Comparison of ENCODE assay signal across 8 cellular contexts in the genomic region with DNA sequence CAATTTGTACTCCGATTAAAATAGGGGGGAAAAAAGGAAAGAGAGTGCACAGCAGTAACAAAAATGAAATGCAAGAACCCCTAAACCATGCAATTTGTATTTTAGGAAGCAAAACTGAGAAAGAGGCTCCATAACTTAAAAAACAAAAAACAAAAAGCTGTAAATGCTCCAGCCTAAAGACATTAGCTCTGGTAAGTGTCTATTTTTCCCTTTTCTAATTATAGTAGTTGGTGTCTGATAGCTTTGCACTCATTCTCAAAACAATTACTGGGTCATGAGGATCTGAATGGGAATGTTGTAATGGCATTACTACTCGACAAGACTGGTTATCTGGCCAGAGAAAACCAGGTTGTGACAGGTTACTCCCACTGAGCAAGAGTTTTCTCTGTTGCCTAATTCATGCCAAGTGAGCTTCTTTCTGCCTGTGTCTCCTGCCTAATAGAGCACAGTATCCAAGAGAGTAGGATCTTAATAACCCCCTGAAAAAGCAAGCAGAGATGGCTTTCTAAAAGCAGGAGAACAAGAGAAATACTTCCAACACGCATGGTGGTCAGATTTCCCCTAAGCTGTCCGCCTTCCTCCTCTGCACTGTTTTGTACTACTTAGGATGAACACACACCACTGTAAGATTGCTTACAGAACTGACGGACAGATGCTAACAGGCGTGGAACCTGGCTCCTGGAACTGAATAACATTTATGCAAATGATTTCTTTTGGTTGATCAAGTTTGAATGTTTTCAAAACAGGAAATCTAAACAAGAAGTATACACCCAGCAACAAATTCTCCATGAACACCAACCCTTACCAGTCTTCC.
A peak's percentile ranks its signal among the peaks of the same experiment; 100 is the strongest.
DNase-seq lines count a peak whose midpoint lies in the region; ATAC-seq and TF ChIP-seq lines count a peak whose summit lies in the region.

No MANE protein-coding gene starts in this region.

- no peak for ATAC-seq in GM21390 (IDR thresholded peaks at IDR 0.05; ENCODE audit: unreplicated experiment)
- no peak for ATAC-seq in HG02571 (IDR thresholded peaks at IDR 0.05; ENCODE audit: unreplicated experiment)
- no peak for ATAC-seq in HG03571 (IDR thresholded peaks at IDR 0.05; ENCODE audit: unreplicated experiment)

- no peaks in the 10 kb centered on the region for H3K9me3 ChIP-seq in PC-9 (ENCODE audit: insufficient read depth, low read depth)

- H3K36me3 Mint-ChIP-seq in nephron progenitor cell (ENCODE audit: low read depth), result peaks cover 27% of the 10 kb centered on the region

- POLR2A ChIA-PET in PC-9 (lab: Charles Lee; ENCODE audit: unreplicated experiment), result interaction anchor here (0.7 kb wide), 1 partner anchor 1423 kb away, joined by 4 read pairs; no protein-coding TSS in a partner anchor

- H3K79me2 ChIP-seq in PC-9 (ENCODE audit: low read depth), result no peaks in the 10 kb centered on the region

- no peak overlapping the region for H2AFZ ChIP-seq in PC-9

- no peak overlapping the region for H3K4me3 Mint-ChIP-seq in nephron progenitor cell

- H3K9me2 ChIP-seq in PC-9 (ENCODE audit: insufficient read depth), result no peaks in the 10 kb centered on the region

- CTCF ChIA-PET in PC-9 (lab: Charles Lee), result interaction anchor here (0.6 kb wide), 1 partner anchor 11 kb away, joined by 4 read pairs; no protein-coding TSS in a partner anchor

- in situ Hi-C loops in G401 (cut with HindIII; ENCODE audit: low sequenced_read_pairs), result no loop called here

- H3K4me3 ChIP-seq in PC-9 (peak overlapping the region; percentile 27; the same call in 1 of the 2 replicates), epithelial cell of esophagus (ENCODE audit: low read length) (no peak overlapping the region)

- H3K27ac Mint-ChIP-seq in nephron progenitor cell, result peak overlapping the region; percentile 80

- no peaks in the 10 kb centered on the region for H4K20me1 ChIP-seq in PC-9 (ENCODE audit: insufficient read depth)

- no peaks in the 10 kb centered on the region for H3K27me3 ChIP-seq in PC-9 (ENCODE audit: insufficient read depth, low read depth)

- peak overlapping the region; percentile 78 for H3K27ac ChIP-seq in PC-9

- TF ChIP-seq CTCF in PC-9 (conservative IDR thresholded peaks at IDR 0.05) (no peak), epithelial cell of esophagus (IDR thresholded peaks at IDR 0.05; ENCODE audit: insufficient read depth, low read depth, low read length, missing control alignments) (no peak), nephron progenitor cell (IDR thresholded peaks at IDR 0.05) (no peak)

- DNase-seq in G401 (ENCODE audit: low spot score) (peak; percentile 46), PC-9 (peak in 1 of 2 experiments; percentile 67), epithelial cell of esophagus (ENCODE audit: low read depth) (peak; percentile 92), nephron progenitor cell (no peak), NCI-H510A (lab: John Stamatoyannopoulos, UW) (no peak)

- H3K4me1 ChIP-seq in PC-9 (replicated peaks; ENCODE audit: insufficient read depth), result peaks cover 69% of the 10 kb centered on the region

- peaks cover 12% of the 10 kb centered on the region for H3K9me3 Mint-ChIP-seq in nephron progenitor cell

- H3K4me2 ChIP-seq in PC-9, result peak overlapping the region; percentile 67

- BruUV-seq in PC-9 (replicated peaks; lab: Mats Ljungman, UMichigan), result no TSS peak

- intact Hi-C loops in PC-9 (cut with micrococcal nuclease; ENCODE audit: unreplicated experiment), result no loop called here

- H3K36me3 ChIP-seq in PC-9 (ENCODE audit: low read depth), result no peaks in the 10 kb centered on the region

- H3F3A ChIP-seq in PC-9 (ENCODE audit: insufficient read depth, low read depth), result peaks cover 61% of the 10 kb centered on the region

- no peaks in the 10 kb centered on the region for H3K27me3 Mint-ChIP-seq in nephron progenitor cell (ENCODE audit: low read depth, poor library complexity)

- peaks cover 34% of the 10 kb centered on the region for H3K4me1 Mint-ChIP-seq in nephron progenitor cell

Comparison
In these comparisons a context has a peak if more than half of its experiments do, and no peak if none do; other contexts are left out.
1. DNase-seq: peak in G401 (single experiment) and epithelial cell of esophagus (single experiment); none in nephron progenitor cell (single experiment) and NCI-H510A (single experiment).